ENCODE assay signal across 3 cellular contexts in genomic region chr4:95469617-95470016, GRCh38.
"Had no signal": no experiment of that assay in that cellular context is flagged by ENCODE, and none has a peak within 500 bp of the region (broad histone marks: within the 10 kb centered on the region; RNA-seq: fewer than 3 reads in every experiment).

No MANE protein-coding gene starts in this region.

- DNase-seq: GDM1, GF-D8 had no signal

- H3K4me3 ChIP-seq: GM12878 had no signal
